12 cellular contexts compared by ENCODE assay signal in the genomic region with DNA sequence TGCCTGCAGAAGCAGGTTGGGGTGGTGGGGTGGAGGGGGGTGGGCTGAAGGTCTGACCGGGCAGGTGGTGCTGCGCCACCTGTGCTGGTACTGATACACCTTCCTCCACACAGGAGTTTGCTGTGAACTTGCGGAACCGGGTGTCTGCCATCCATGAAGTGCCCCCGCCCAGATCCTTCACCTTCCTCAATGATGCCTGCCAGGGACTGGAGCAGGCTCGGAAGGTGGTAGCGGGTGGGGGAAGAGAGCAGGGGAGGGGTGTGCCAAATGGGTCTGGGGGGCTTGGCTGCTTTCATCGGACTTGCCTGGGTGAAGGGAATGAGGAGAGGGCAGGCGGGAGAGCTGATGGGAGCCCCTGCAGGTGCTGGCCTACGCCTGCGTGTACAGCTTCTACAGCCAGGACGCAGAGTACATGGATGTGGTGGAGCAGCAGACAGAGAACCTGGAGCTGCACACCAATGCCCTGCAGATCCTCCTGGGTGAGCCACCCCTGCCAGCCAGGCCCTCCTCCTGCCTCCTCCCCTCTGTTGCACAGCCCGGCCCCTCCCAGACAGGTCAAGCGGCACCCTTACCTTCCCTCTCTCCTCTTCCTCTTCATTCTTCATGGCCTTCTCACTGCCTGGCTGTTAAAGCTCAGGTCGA. TPM values are rescaled to one million over a fixed set of nuclear protein-coding genes. Genes with fewer than 3 reads are reported as not detected.
A peak's percentile ranks its signal among the peaks of the same experiment; 100 is the strongest.
DNase-seq lines count a peak whose midpoint lies in the region; ATAC-seq and TF ChIP-seq lines count a peak whose summit lies in the region.
"Had no signal": no experiment of that assay in that cellular context is flagged by ENCODE, and none has a peak within 500 bp of the region (broad histone marks: within the 10 kb centered on the region; RNA-seq: fewer than 3 reads in every experiment).

No MANE protein-coding gene starts in this region.

- no peaks in the 10 kb centered on the region for H3K27me3 Mint-ChIP-seq in activated CD4-positive, alpha-beta T cell treated with anti-CD3 and anti-CD28 coated beads for 36 hours
- H3K27me3 Mint-ChIP-seq in activated T-helper 2 cell treated with anti-CD3 and anti-CD28 coated beads, Interferon-gamma antibody, Interleukin-2, Interleukin-4, amounts not matched to agents 10 μg/mL and 5 μg/mL and 100 μg/mL, durations not matched to agents 14 hours and 24 hours and 36 hours (ENCODE audit: low read depth): no peaks in the 10 kb centered on the region
- no peaks in the 10 kb centered on the region for H3K27me3 Mint-ChIP-seq in memory B cell

- no peaks in the 10 kb centered on the region for H3K9me3 Mint-ChIP-seq in activated CD4-positive, alpha-beta T cell treated with anti-CD3 and anti-CD28 coated beads for 36 hours (ENCODE audit: low read depth)
- no peaks in the 10 kb centered on the region for H3K9me3 Mint-ChIP-seq in activated T-helper 2 cell treated with anti-CD3 and anti-CD28 coated beads, Interferon-gamma antibody, Interleukin-2, Interleukin-4, amounts not matched to agents 10 μg/mL and 5 μg/mL and 100 μg/mL, durations not matched to agents 14 hours and 24 hours and 36 hours
- no peaks in the 10 kb centered on the region for H3K9me3 Mint-ChIP-seq in memory B cell
- H3K9me3 Mint-ChIP-seq: nephron progenitor cell had no signal

- H3K36me3 ChIP-seq in DOHH2 (ENCODE audit: control insufficient read depth, low read length): peaks cover 55% of the 10 kb centered on the region

- peaks cover 10% of the 10 kb centered on the region; the same call in 1 of the 2 replicates for H3F3A ChIP-seq in DOHH2 (ENCODE audit: control insufficient read depth, insufficient read depth)

- intact Hi-C loops in activated CD4-positive, alpha-beta T cell treated with anti-CD3 and anti-CD28 coated beads for 36 hours (cut with DNase I, micrococcal nuclease): loop anchor here in 1 of 2 experiments (5.0 kb wide), 1 partner anchor 255 kb away; a partner anchor contains a TSS
- intact Hi-C loops in activated T-helper 2 cell treated with anti-CD3 and anti-CD28 coated beads, Interferon-gamma antibody, Interleukin-2, Interleukin-4, amounts not matched to agents 10 μg/mL and 5 μg/mL and 100 μg/mL, durations not matched to agents 14 hours and 24 hours and 36 hours (cut with micrococcal nuclease): no loop called here

- no peaks in the 10 kb centered on the region for H3K9me2 ChIP-seq in DOHH2 (replicated peaks; ENCODE audit: control insufficient read depth, low read length)

- no peak for DNase-seq in activated CD4-positive, alpha-beta T cell treated with anti-CD3 and anti-CD28 coated beads for 36 hours
- no peak for DNase-seq in activated CD4-positive, alpha-beta T cell treated with anti-CD3 and anti-CD28 coated beads, Interleukin-2, amount 50 U/mL, for 48 hours
- no peak for DNase-seq in activated T-helper 2 cell treated with anti-CD3 and anti-CD28 coated beads, Interferon-gamma antibody, Interleukin-2, Interleukin-4, amounts not matched to agents 10 μg/mL and 5 μg/mL and 100 μg/mL, durations not matched to agents 14 hours and 24 hours and 36 hours (ENCODE audit: low spot score)
- DNase-seq in memory B cell (ENCODE audit: low spot score in 2 of 2): no peak
- DNase-seq in glomerular visceral epithelial cell (ENCODE audit: extremely low spot score): no peak
- no peak for DNase-seq in AG08396 (ENCODE audit: low spot score)
- DNase-seq: NCI-H1048, NCI-H2171, nephron progenitor cell had no signal

- no peak for ATAC-seq in activated CD4-positive, alpha-beta T cell treated with anti-CD3 and anti-CD28 coated beads for 36 hours
- ATAC-seq in memory B cell (ENCODE audit: low read depth) (no peak), GM19463 (IDR thresholded peaks at IDR 0.05; ENCODE audit: unreplicated experiment) (no peak)

- H3K4me3 ChIP-seq in DOHH2 (ENCODE audit: low read length): no peak overlapping the region
- H3K4me3 ChIP-seq: SJSA1 had no signal

- no peak overlapping the region for H3K27ac ChIP-seq in DOHH2 (ENCODE audit: low read depth, low read length)
- H3K27ac ChIP-seq: SJSA1 had no signal

- H3K4me1 ChIP-seq in DOHH2 (ENCODE audit: control insufficient read depth, low read length): peaks cover 41% of the 10 kb centered on the region

- no peaks in the 10 kb centered on the region for H3K9me3 ChIP-seq in DOHH2 (ENCODE audit: control insufficient read depth, insufficient read depth, low read length)
- H3K9me3 ChIP-seq: SJSA1 had no signal

- no peak for TF ChIP-seq CTCF in DOHH2 (IDR thresholded peaks at IDR 0.05; ENCODE audit: low read depth, low read length, poor library complexity, severe bottlenecking)

- no peak overlapping the region for H3K4me3 Mint-ChIP-seq in activated CD4-positive, alpha-beta T cell treated with anti-CD3 and anti-CD28 coated beads for 36 hours
- H3K4me3 Mint-ChIP-seq in activated T-helper 2 cell treated with anti-CD3 and anti-CD28 coated beads, Interferon-gamma antibody, Interleukin-2, Interleukin-4, amounts not matched to agents 10 μg/mL and 5 μg/mL and 100 μg/mL, durations not matched to agents 14 hours and 24 hours and 36 hours (ENCODE audit: low read depth): no peak overlapping the region
- H3K4me3 Mint-ChIP-seq in memory B cell: no peak overlapping the region
- H3K4me3 Mint-ChIP-seq: nephron progenitor cell had no signal

- H3K27ac Mint-ChIP-seq in activated CD4-positive, alpha-beta T cell treated with anti-CD3 and anti-CD28 coated beads for 36 hours: peak overlapping the region; percentile 80
- H3K27ac Mint-ChIP-seq in activated T-helper 2 cell treated with anti-CD3 and anti-CD28 coated beads, Interferon-gamma antibody, Interleukin-2, Interleukin-4, amounts not matched to agents 10 μg/mL and 5 μg/mL and 100 μg/mL, durations not matched to agents 14 hours and 24 hours and 36 hours: peak overlapping the region; percentile 58
- peak overlapping the region; percentile 97 for H3K27ac Mint-ChIP-seq in memory B cell
- H3K27ac Mint-ChIP-seq: nephron progenitor cell had no signal

- 0 out of 2 replicates have a peak overlapping the region, but pooled peaks have one; percentile 85 for H3K4me2 ChIP-seq in DOHH2 (ENCODE audit: low read length)

- peaks cover 29% of the 10 kb centered on the region for H3K79me2 ChIP-seq in DOHH2 (ENCODE audit: control insufficient read depth, low read length)

- peaks cover 46% of the 10 kb centered on the region for H3K4me1 Mint-ChIP-seq in activated CD4-positive, alpha-beta T cell treated with anti-CD3 and anti-CD28 coated beads for 36 hours
- peaks cover 31% of the 10 kb centered on the region for H3K4me1 Mint-ChIP-seq in activated T-helper 2 cell treated with anti-CD3 and anti-CD28 coated beads, Interferon-gamma antibody, Interleukin-2, Interleukin-4, amounts not matched to agents 10 μg/mL and 5 μg/mL and 100 μg/mL, durations not matched to agents 14 hours and 24 hours and 36 hours (ENCODE audit: low read depth)
- peaks cover 44% of the 10 kb centered on the region for H3K4me1 Mint-ChIP-seq in memory B cell

- CTCF ChIA-PET in activated CD4-positive, alpha-beta T cell treated with anti-CD3 and anti-CD28 coated beads for 36 hours (lab: Charles Lee): no interaction called here

- H3K27me3 ChIP-seq in DOHH2 (ENCODE audit: control insufficient read depth, low read length): no peaks in the 10 kb centered on the region
- H3K27me3 ChIP-seq: SJSA1 had no signal

- no peaks in the 10 kb centered on the region for H4K20me1 ChIP-seq in DOHH2 (ENCODE audit: control insufficient read depth, insufficient read depth, low read depth, low read length)

- H3K36me3 Mint-ChIP-seq in activated CD4-positive, alpha-beta T cell treated with anti-CD3 and anti-CD28 coated beads for 36 hours (ENCODE audit: low read depth): peaks cover 37% of the 10 kb centered on the region
- H3K36me3 Mint-ChIP-seq in activated T-helper 2 cell treated with anti-CD3 and anti-CD28 coated beads, Interferon-gamma antibody, Interleukin-2, Interleukin-4, amounts not matched to agents 10 μg/mL and 5 μg/mL and 100 μg/mL, durations not matched to agents 14 hours and 24 hours and 36 hours (ENCODE audit: low read depth): peaks cover 64% of the 10 kb centered on the region
- peaks cover 17% of the 10 kb centered on the region for H3K36me3 Mint-ChIP-seq in memory B cell

- POLR2A ChIA-PET in activated CD4-positive, alpha-beta T cell treated with anti-CD3 and anti-CD28 coated beads for 36 hours (lab: Charles Lee): no interaction called here

RNA-seq across cellular contexts. Expression of a gene that starts 6.7 kb away (rescaled TPM):
- 10 to 100 TPM; 58.5 to 80.3 TPM for total RNA-seq in activated CD4-positive, alpha-beta T cell treated with anti-CD3 and anti-CD28 coated beads for 36 hours
- 70.5 and 76.7 TPM in 2 replicates for total RNA-seq in activated T-helper 2 cell treated with anti-CD3 and anti-CD28 coated beads, Interferon-gamma antibody, Interleukin-2, Interleukin-4, amounts not matched to agents 10 μg/mL and 5 μg/mL and 100 μg/mL, durations not matched to agents 14 hours and 24 hours and 36 hours

RNA-seq across cellular contexts. Expression of a gene that starts 20.7 kb away (rescaled TPM):
- total RNA-seq in activated CD4-positive, alpha-beta T cell treated with anti-CD3 and anti-CD28 coated beads for 36 hours: under 1 TPM; 0.30 to 0.40 TPM
- total RNA-seq in activated T-helper 2 cell treated with anti-CD3 and anti-CD28 coated beads, Interferon-gamma antibody, Interleukin-2, Interleukin-4, amounts not matched to agents 10 μg/mL and 5 μg/mL and 100 μg/mL, durations not matched to agents 14 hours and 24 hours and 36 hours: 1.5 TPM in 2 replicates
- total RNA-seq: SJSA1 had no signal

RNA-seq across cellular contexts. Expression of a gene that starts 40.5 kb away (rescaled TPM):
- total RNA-seq in activated CD4-positive, alpha-beta T cell treated with anti-CD3 and anti-CD28 coated beads for 36 hours: 10 to 100 TPM; 34.0 to 35.1 TPM
- total RNA-seq in activated T-helper 2 cell treated with anti-CD3 and anti-CD28 coated beads, Interferon-gamma antibody, Interleukin-2, Interleukin-4, amounts not matched to agents 10 μg/mL and 5 μg/mL and 100 μg/mL, durations not matched to agents 14 hours and 24 hours and 36 hours: 34.3 and 37.4 TPM in 2 replicates

RNA-seq across cellular contexts. Expression of a gene that starts 51.5 kb away (rescaled TPM):
- total RNA-seq in activated CD4-positive, alpha-beta T cell treated with anti-CD3 and anti-CD28 coated beads for 36 hours: 10 to 100 TPM; 37.6 to 38.5 TPM
- total RNA-seq in activated T-helper 2 cell treated with anti-CD3 and anti-CD28 coated beads, Interferon-gamma antibody, Interleukin-2, Interleukin-4, amounts not matched to agents 10 μg/mL and 5 μg/mL and 100 μg/mL, durations not matched to agents 14 hours and 24 hours and 36 hours: 50.9 and 52.0 TPM in 2 replicates
